7 cellular contexts compared by ENCODE assay signal in genomic region chr2:1742680-1743395, GRCh38. TPM values are rescaled to one million over a fixed set of nuclear protein-coding genes. Genes with fewer than 3 reads are reported as not detected.
DNase-seq lines count a peak whose midpoint lies in the region; ATAC-seq and TF ChIP-seq lines count a peak whose summit lies in the region.

No MANE protein-coding gene starts in this region.

- CTCF ChIA-PET in HEK293T (lab: Yijun Ruan, JAX) = interaction anchor here (0.6 to 1.2 kb wide), 2 partner anchors 51 to 74 kb away, joined by 3 read pairs; no protein-coding TSS in a partner anchor
- CTCF ChIA-PET in activated CD8-positive, alpha-beta T cell treated with anti-CD3 and anti-CD28 coated beads for 36 hours (lab: Charles Lee) = interaction anchor here (2.0 kb wide), 1 partner anchor 8 kb away, joined by 6 read pairs; no protein-coding TSS in a partner anchor

- H3K4me3 Mint-ChIP-seq in activated CD8-positive, alpha-beta T cell treated with anti-CD3 and anti-CD28 coated beads for 36 hours = peak overlapping the region; percentile 46

- no peak overlapping the region for H3K4me2 ChIP-seq in MM.1S (ENCODE audit: low read depth, low read length)

- no peaks in the 10 kb centered on the region for H3F3A ChIP-seq in MM.1S (ENCODE audit: insufficient read depth, low read length)

- DNase-seq in HEK293T (ENCODE audit: extremely low spot score) (peak; percentile 26), fibroblast of mammary gland (ENCODE audit: low read depth) (peak; percentile 92), tibial nerve (ENCODE audit: low spot score in 2 of 2) (peak; percentile 79 to 82), MM.1S (no peak)
- peak; percentile 34 for DNase-seq in activated CD8-positive, alpha-beta T cell treated with anti-CD3 and anti-CD28 coated beads for 36 hours

- ATAC-seq in activated CD8-positive, alpha-beta T cell treated with anti-CD3 and anti-CD28 coated beads for 36 hours = peak; percentile 55
- no peak for ATAC-seq in GM21528 (IDR thresholded peaks at IDR 0.05; ENCODE audit: low FRiP score, unreplicated experiment)

- H3K4me3 ChIP-seq in fibroblast of mammary gland (ENCODE audit: control insufficient read depth, low read depth, low read length) (peak overlapping the region; percentile 64), mucosa of rectum (ENCODE audit: low read length in 2 of 2) (peak overlapping the region; percentile 44 to 59), tibial nerve (peak overlapping the region; percentile 63 to 87 (median 80)), MM.1S (ENCODE audit: low read length) (no peak overlapping the region)

- peak overlapping the region; percentile 61 to 81 for H3K27ac ChIP-seq in mucosa of rectum (ENCODE audit: low read depth in 2 of 2, low read length in 2 of 2)
- H3K27ac ChIP-seq in tibial nerve = peak overlapping the region; percentile 88 to 97 (median 92)
- no peak overlapping the region for H3K27ac ChIP-seq in MM.1S (ENCODE audit: low read length)

- intact Hi-C loops in activated CD8-positive, alpha-beta T cell treated with anti-CD3 and anti-CD28 coated beads for 36 hours (cut with micrococcal nuclease) = no loop called here

- H2AFZ ChIP-seq in MM.1S (ENCODE audit: low read length) = no peak overlapping the region

- peak overlapping the region; percentile 19 to 48 for H3K9ac ChIP-seq in mucosa of rectum (ENCODE audit: low read depth in 1 of 2, low read length in 2 of 2)
- H3K9ac ChIP-seq in MM.1S (ENCODE audit: low read length) = no peak overlapping the region

- peaks cover 5% of the 10 kb centered on the region for H3K4me1 Mint-ChIP-seq in activated CD8-positive, alpha-beta T cell treated with anti-CD3 and anti-CD28 coated beads for 36 hours (ENCODE audit: low read depth)

- H3K9me2 ChIP-seq in MM.1S (replicated peaks; ENCODE audit: insufficient read depth, low read length) = no peaks in the 10 kb centered on the region

- H3K36me3 ChIP-seq in mucosa of rectum (ENCODE audit: control insufficient read depth in 2 of 2, insufficient read depth in 2 of 2, low read length in 2 of 2) (no peaks in the 10 kb centered on the region), tibial nerve (no peaks in the 10 kb centered on the region), MM.1S (replicated peaks; ENCODE audit: insufficient read depth, low read length) (no peaks in the 10 kb centered on the region)

- no peak for TF ChIP-seq CTCF in activated CD8-positive, alpha-beta T cell treated with anti-CD3 and anti-CD28 coated beads for 36 hours (IDR thresholded peaks at IDR 0.05)
- peak; percentile 58 for TF ChIP-seq CTCF in fibroblast of mammary gland (conservative IDR thresholded peaks at IDR 0.05; ENCODE audit: control insufficient read depth, insufficient read depth, low read depth, low read length)
- TF ChIP-seq CTCF in tibial nerve (IDR thresholded peaks at IDR 0.05) = peak in 4 of 5 experiments; percentile 40 to 68 (median 51)
- TF ChIP-seq CTCF in MM.1S (IDR thresholded peaks at IDR 0.05; ENCODE audit: low read length) = no peak

- no peak for TF ChIP-seq POLR2A in tibial nerve (IDR thresholded peaks at IDR 0.05)

- H3K4me1 ChIP-seq in mucosa of rectum (ENCODE audit: control insufficient read depth in 2 of 2, insufficient read depth in 2 of 2, low read length in 2 of 2) (no peaks in the 10 kb centered on the region), tibial nerve (peaks cover 0 to 47% (median 13%) of the 10 kb centered on the region in 4 donors), MM.1S (ENCODE audit: low read length) (no peaks in the 10 kb centered on the region)

- no peaks in the 10 kb centered on the region for H3K9me3 Mint-ChIP-seq in activated CD8-positive, alpha-beta T cell treated with anti-CD3 and anti-CD28 coated beads for 36 hours

- peak in 1 of 2 donors; percentile 69 for TF ChIP-seq EP300 in tibial nerve (IDR thresholded peaks at IDR 0.05)

- H3K79me2 ChIP-seq in MM.1S (ENCODE audit: low read length) = no peaks in the 10 kb centered on the region

- H3K27me3 Mint-ChIP-seq in activated CD8-positive, alpha-beta T cell treated with anti-CD3 and anti-CD28 coated beads for 36 hours = peaks cover 39% of the 10 kb centered on the region

- no peaks in the 10 kb centered on the region for H3K36me3 Mint-ChIP-seq in activated CD8-positive, alpha-beta T cell treated with anti-CD3 and anti-CD28 coated beads for 36 hours (ENCODE audit: low read depth)

- no peak overlapping the region for H3K27ac Mint-ChIP-seq in activated CD8-positive, alpha-beta T cell treated with anti-CD3 and anti-CD28 coated beads for 36 hours

- POLR2A ChIA-PET in HEK293T (lab: Yijun Ruan, JAX) = no interaction called here
- POLR2A ChIA-PET in activated CD8-positive, alpha-beta T cell treated with anti-CD3 and anti-CD28 coated beads for 36 hours (lab: Charles Lee) = no interaction called here

- WGBS in tibial nerve, 2 donors = 1% methylated on average over 52 to 54 of the region's 54 CpGs

- H3K27me3 ChIP-seq in mucosa of rectum (ENCODE audit: control insufficient read depth in 2 of 2, insufficient read depth in 2 of 2, low read length in 2 of 2) = peaks cover 2 to 9% of the 10 kb centered on the region in 2 donors
- no peaks in the 10 kb centered on the region for H3K27me3 ChIP-seq in tibial nerve
- no peaks in the 10 kb centered on the region for H3K27me3 ChIP-seq in MM.1S (replicated peaks; ENCODE audit: insufficient read depth, low read length)

- H4K20me1 ChIP-seq in MM.1S (ENCODE audit: insufficient read depth, low read length) = no peaks in the 10 kb centered on the region

- no peaks in the 10 kb centered on the region for H3K9me3 ChIP-seq in mucosa of rectum (ENCODE audit: control insufficient read depth in 2 of 2, low read length in 2 of 2)
- no peaks in the 10 kb centered on the region for H3K9me3 ChIP-seq in tibial nerve
- no peaks in the 10 kb centered on the region for H3K9me3 ChIP-seq in MM.1S (replicated peaks; ENCODE audit: insufficient read depth, low read length)

TF ChIP-seq in HEK293T, 16 proteins besides CTCF, POLR2A, EP300 and RAD21:
- TF ChIP-seq L3MBTL2 (conservative IDR thresholded peaks at IDR 0.05) (no peak), CTBP1 (IDR thresholded peaks at IDR 0.05; ENCODE audit: borderline replicate concordance) (no peak), HDGF (IDR thresholded peaks at IDR 0.05; ENCODE audit: borderline replicate concordance) (no peak), TARDBP (IDR thresholded peaks at IDR 0.05) (no peak), FOXA1 (IDR thresholded peaks at IDR 0.05) (no peak), SUZ12 (IDR thresholded peaks at IDR 0.05) (no peak)

RNA-seq across cellular contexts. Expression of gene PXDN, which starts 1.5 kb away (rescaled TPM):
- under 1 TPM; 0.58 to 0.83 TPM for total RNA-seq in activated CD8-positive, alpha-beta T cell treated with anti-CD3 and anti-CD28 coated beads for 36 hours
- 10 to 100 TPM; 40.4 to 72.6 (median 52.4) TPM for total RNA-seq in tibial nerve

Comparison
In these comparisons a context has a peak if more than half of its experiments do, and no peak if none do; other contexts are left out.
1. CTCF ChIP-seq: peak in fibroblast of mammary gland (single experiment) and tibial nerve (4 of 5); none in activated CD8-positive, alpha-beta T cell treated with anti-CD3 and anti-CD28 coated beads for 36 hours (single experiment) and MM.1S (single experiment).
2. RNA of gene PXDN, which starts 1.5 kb away (total RNA-seq): 40.4 to 72.6 TPM in tibial nerve; 0.58 to 0.83 TPM in activated CD8-positive, alpha-beta T cell treated with anti-CD3 and anti-CD28 coated beads for 36 hours; every median in the first group is over 10 times any median in the second.